In the genomic region with DNA sequence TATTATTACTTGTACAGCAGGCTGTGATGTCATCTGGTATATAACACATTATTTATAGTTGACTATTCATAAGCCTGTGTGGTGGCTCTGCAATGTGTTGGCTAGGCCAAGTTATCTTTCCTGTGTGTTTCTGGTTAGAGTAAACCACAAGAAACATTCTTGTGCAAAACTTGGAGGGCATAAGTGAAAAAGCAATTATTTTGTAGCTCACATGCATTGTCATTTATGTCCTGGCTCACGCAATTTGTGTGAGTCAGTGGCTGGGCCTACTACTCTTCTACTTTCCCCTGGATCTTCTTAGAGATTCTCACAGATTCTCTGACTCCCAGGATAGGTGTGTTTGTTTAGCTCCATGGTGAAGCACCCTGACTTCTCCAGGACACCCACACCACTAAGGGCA, we compare ENCODE assay signal across 12 cellular contexts. TPM values are rescaled to one million over a fixed set of nuclear protein-coding genes. Genes with fewer than 3 reads are reported as not detected.
DNase-seq lines count a peak whose midpoint lies in the region; FAIRE-seq and TF ChIP-seq lines count a peak whose summit lies in the region.
"Had no signal": no experiment of that assay in that cellular context is flagged by ENCODE, and none has a peak within 500 bp of the region (broad histone marks: within the 10 kb centered on the region; RNA-seq: fewer than 3 reads in every experiment).

No MANE protein-coding gene starts in this region.

- peaks cover 4% of the 10 kb centered on the region for H3K4me1 ChIP-seq in astrocyte (ENCODE audit: insufficient read depth, low read length)
- H3K4me1 ChIP-seq: neural progenitor cell had no signal

- H4K20me1 ChIP-seq in astrocyte (ENCODE audit: insufficient read depth, low read length): no peaks in the 10 kb centered on the region

- H3K4me3 ChIP-seq in astrocyte (ENCODE audit: insufficient read depth, low read depth, low read length) (no peak overlapping the region), retinal pigment epithelial cell (ENCODE audit: low read length) (no peak overlapping the region)
- H3K4me3 ChIP-seq: A549, neural progenitor cell had no signal

- no peak overlapping the region for H2AFZ ChIP-seq in astrocyte (ENCODE audit: low read depth, low read length)
- H2AFZ ChIP-seq: neural progenitor cell had no signal

- FAIRE-seq in astrocyte (lab: Jason Lieb, UNC): no peak
- FAIRE-seq: A549, frontal cortex had no signal

- H3K27ac Mint-ChIP-seq in activated CD4-positive, alpha-beta T cell treated with anti-CD3 and anti-CD28 coated beads, Interleukin-2, amount 10 ng/mL, durations not matched to agents 24 days and 14 days: no peak overlapping the region
- H3K27ac Mint-ChIP-seq in astrocyte (ENCODE audit: unreplicated experiment): peak overlapping the region; percentile 85
- H3K27ac Mint-ChIP-seq: neural progenitor cell had no signal

- H3K4me3 Mint-ChIP-seq in activated CD4-positive, alpha-beta T cell treated with anti-CD3 and anti-CD28 coated beads, Interleukin-2, amount 10 ng/mL, durations not matched to agents 24 days and 14 days: no peak overlapping the region
- no peak overlapping the region for H3K4me3 Mint-ChIP-seq in astrocyte (ENCODE audit: unreplicated experiment)
- H3K4me3 Mint-ChIP-seq: neural progenitor cell had no signal

- peak overlapping the region; percentile 57 for H3K9ac ChIP-seq in astrocyte (ENCODE audit: low read length)
- H3K9ac ChIP-seq: neural progenitor cell had no signal

- peak; percentile 66 for DNase-seq in activated CD4-positive, alpha-beta T cell treated with anti-CD3 and anti-CD28 coated beads, Interleukin-2, amount 10 ng/mL, durations not matched to agents 24 days and 14 days
- DNase-seq in activated CD4-positive, alpha-beta T cell treated with anti-CD3 and anti-CD28 coated beads, Interleukin-2, amount 50 U/mL, for 4 hours: no peak
- peak; percentile 96 for DNase-seq in M059J (ENCODE audit: low read depth)
- peak; percentile 98 for DNase-seq in astrocyte (ENCODE audit: low read depth)
- DNase-seq in retinal pigment epithelial cell (ENCODE audit: low read depth): peak; percentile 16
- DNase-seq in mucosa of gallbladder (ENCODE audit: low spot score): no peak
- no peak for DNase-seq in Ammon's horn (ENCODE audit: low spot score)
- DNase-seq in DMS79 (lab: John Stamatoyannopoulos, UW): no peak
- DNase-seq: NCI-H69 had no signal

- H3K4me2 ChIP-seq in astrocyte (ENCODE audit: low read length): peak overlapping the region; percentile 8
- H3K4me2 ChIP-seq: A549, neural progenitor cell had no signal

- intact Hi-C loops in activated CD4-positive, alpha-beta T cell treated with anti-CD3 and anti-CD28 coated beads, Interleukin-2, amount 10 ng/mL, durations not matched to agents 24 days and 14 days (cut with micrococcal nuclease): loop anchor here (1.0 kb wide), 1 partner anchor 246 kb away; a partner anchor contains a TSS

- no peaks in the 10 kb centered on the region for H3K79me2 ChIP-seq in astrocyte (ENCODE audit: insufficient read depth, low read length)

- H3K9me3 ChIP-seq in astrocyte (ENCODE audit: insufficient read depth, low read depth, low read length): no peaks in the 10 kb centered on the region
- H3K9me3 ChIP-seq: A549 had no signal

- H3K9me3 Mint-ChIP-seq in activated CD4-positive, alpha-beta T cell treated with anti-CD3 and anti-CD28 coated beads, Interleukin-2, amount 10 ng/mL, durations not matched to agents 24 days and 14 days: no peaks in the 10 kb centered on the region
- peaks cover 1% of the 10 kb centered on the region for H3K9me3 Mint-ChIP-seq in astrocyte (ENCODE audit: unreplicated experiment)
- H3K9me3 Mint-ChIP-seq: neural progenitor cell had no signal

- H3K36me3 Mint-ChIP-seq in activated CD4-positive, alpha-beta T cell treated with anti-CD3 and anti-CD28 coated beads, Interleukin-2, amount 10 ng/mL, durations not matched to agents 24 days and 14 days (ENCODE audit: low read depth): no peaks in the 10 kb centered on the region
- peaks cover 2% of the 10 kb centered on the region for H3K36me3 Mint-ChIP-seq in astrocyte (ENCODE audit: low read depth, unreplicated experiment)
- H3K36me3 Mint-ChIP-seq: neural progenitor cell had no signal

- TF ChIP-seq CTCF in astrocyte (IDR thresholded peaks at IDR 0.05; ENCODE audit: insufficient read depth, low read depth, low read length) (no peak), retinal pigment epithelial cell (conservative IDR thresholded peaks at IDR 0.05; ENCODE audit: low read depth, low read length) (no peak)

- H3K36me3 ChIP-seq in astrocyte (ENCODE audit: insufficient read depth, low read length): no peaks in the 10 kb centered on the region
- H3K36me3 ChIP-seq: neural progenitor cell had no signal

- H3K27me3 Mint-ChIP-seq in activated CD4-positive, alpha-beta T cell treated with anti-CD3 and anti-CD28 coated beads, Interleukin-2, amount 10 ng/mL, durations not matched to agents 24 days and 14 days: peaks cover 13% of the 10 kb centered on the region
- H3K27me3 Mint-ChIP-seq in astrocyte (ENCODE audit: low read depth, unreplicated experiment): no peaks in the 10 kb centered on the region

- peaks cover 24% of the 10 kb centered on the region for H3K4me1 Mint-ChIP-seq in activated CD4-positive, alpha-beta T cell treated with anti-CD3 and anti-CD28 coated beads, Interleukin-2, amount 10 ng/mL, durations not matched to agents 24 days and 14 days
- H3K4me1 Mint-ChIP-seq in astrocyte (ENCODE audit: low read depth, unreplicated experiment): peaks cover 6% of the 10 kb centered on the region

- no peaks in the 10 kb centered on the region for H3K27me3 ChIP-seq in astrocyte (ENCODE audit: insufficient read depth, low read length)
- H3K27me3 ChIP-seq: neural progenitor cell had no signal

- H3K27ac ChIP-seq in astrocyte (ENCODE audit: low read depth, low read length): peak overlapping the region; percentile 73
- H3K27ac ChIP-seq: A549, neural progenitor cell had no signal

RNA-seq across cellular contexts. Expression of a gene that starts 59.3 kb away (rescaled TPM):
- 1.1 TPM in 2 replicates for total RNA-seq in activated CD4-positive, alpha-beta T cell treated with anti-CD3 and anti-CD28 coated beads, Interleukin-2, amount 10 ng/mL, durations not matched to agents 24 days and 14 days
- total RNA-seq in M059J (2014; rRNA removed; shearing (Covaris generic)): 29.4 and 29.9 TPM in 2 replicates
- total RNA-seq in astrocyte (2.5 and 4.7 TPM in 2 replicates), mucosa of gallbladder (10.0 TPM)

Comparison
In these comparisons a context has a peak if more than half of its experiments do, and no peak if none do; other contexts are left out.
1. DNase-seq: peak in activated CD4-positive, alpha-beta T cell treated with anti-CD3 and anti-CD28 coated beads, Interleukin-2, amount 10 ng/mL, durations not matched to agents 24 days and 14 days (single experiment), M059J (single experiment), astrocyte (single experiment) and retinal pigment epithelial cell (single experiment); none in activated CD4-positive, alpha-beta T cell treated with anti-CD3 and anti-CD28 coated beads, Interleukin-2, amount 50 U/mL, for 4 hours (0 of 2), mucosa of gallbladder (single experiment), Ammon's horn (single experiment) and DMS79 (single experiment).